24 cellular contexts compared by ENCODE assay signal in genomic region chr12:58286353-58286752, GRCh38.
"Had no signal": no experiment of that assay in that cellular context is flagged by ENCODE, and none has a peak within 500 bp of the region (broad histone marks: within the 10 kb centered on the region; RNA-seq: fewer than 3 reads in every experiment).

No MANE protein-coding gene starts in this region.

- H3K27ac Mint-ChIP-seq: mesothelial cell of epicardium, naive B cell had no signal

- H3K4me3 ChIP-seq: coronary artery, dorsolateral prefrontal cortex, esophagus squamous epithelium, gastrocnemius medialis, heart right ventricle, left lung, lower lobe of right lung, mucosa of descending colon had no signal

- H3K4me3 Mint-ChIP-seq: mesothelial cell of epicardium, naive B cell had no signal

- H3K4me1 ChIP-seq: esophagus squamous epithelium, gastrocnemius medialis, left lung, lower lobe of right lung had no signal

- H3K4me1 Mint-ChIP-seq: mesothelial cell of epicardium, naive B cell had no signal

- ATAC-seq: esophagus mucosa, gastrocnemius medialis, heart right ventricle, left cardiac atrium, left lung, left ventricle myocardium superior, lower lobe of right lung, mucosa of descending colon had no signal

- H3K27ac ChIP-seq: coronary artery, dorsolateral prefrontal cortex, epithelial cell of prostate, esophagus squamous epithelium, gastrocnemius medialis, heart right ventricle, left lung, lower lobe of right lung had no signal

- H3K36me3 Mint-ChIP-seq: mesothelial cell of epicardium had no signal

- H3K36me3 ChIP-seq: esophagus squamous epithelium, gastrocnemius medialis, heart right ventricle, left lung, lower lobe of right lung had no signal

- H3K27me3 ChIP-seq: esophagus squamous epithelium, gastrocnemius medialis, heart right ventricle, left lung had no signal

- DNase-seq: dermis blood vessel endothelial cell; dorsolateral prefrontal cortex; effector CD4-positive, alpha-beta T cell; effector memory CD4-positive, alpha-beta T cell; erythroblast; esophagus squamous epithelium; foreskin fibroblast; foreskin melanocyte; gastrocnemius medialis; glutamatergic neuron; head of caudate nucleus; heart right ventricle; hippocampal formation; left cardiac atrium; left lung; left ventricle myocardium superior; lower lobe of right lung; mesenchymal stem cell; mucosa of descending colon; naive B cell had no signal

- H3K9me3 ChIP-seq: gastrocnemius medialis, lower lobe of right lung had no signal
